Comparison of ENCODE assay signal across 1 cellular context in genomic region chr11:2698386-2699184, GRCh38.
TF ChIP-seq lines count a peak whose summit lies in the region.

No MANE protein-coding gene starts in this region.

TF ChIP-seq in GM23338, 12 proteins besides CTCF, POLR2A, EP300 and RAD21 (continued from another document):
- TF ChIP-seq ZNF462 (CRISPR knock-in tag; IDR thresholded peaks at IDR 0.05) = no peak
- TF ChIP-seq JUNB (IDR thresholded peaks at IDR 0.05; ENCODE audit: unreplicated experiment) = no peak
- TF ChIP-seq REST (IDR thresholded peaks at IDR 0.05; ENCODE audit: unreplicated experiment) = no peak
- no peak for TF ChIP-seq STAT1 (IDR thresholded peaks at IDR 0.05; ENCODE audit: unreplicated experiment)
- no peak for TF ChIP-seq EZH2 (IDR thresholded peaks at IDR 0.05; ENCODE audit: low read depth, unreplicated experiment)
